Comparison of ENCODE assay signal across 19 cellular contexts in the genomic region with DNA sequence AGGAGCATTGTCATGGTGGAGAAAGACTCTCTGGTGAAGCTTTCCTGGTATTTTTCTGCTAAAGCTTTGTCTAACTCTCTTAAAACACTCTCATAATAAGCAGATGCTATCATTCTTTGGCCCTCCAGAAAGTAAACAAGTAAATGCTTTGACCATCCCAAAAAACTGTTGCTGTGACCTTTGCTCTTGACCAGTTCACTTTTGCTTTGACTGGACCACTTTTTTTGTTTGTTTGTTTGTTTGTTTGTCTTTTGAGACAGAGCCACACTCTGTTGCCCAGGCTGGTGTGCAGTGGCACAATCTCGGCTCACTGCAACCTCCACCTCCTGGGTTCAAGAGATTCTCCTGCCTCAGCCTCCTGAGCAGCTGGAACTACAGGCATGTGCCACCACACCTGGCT. TPM values are rescaled to one million over a fixed set of nuclear protein-coding genes. Genes with fewer than 3 reads are reported as not detected.
DNase-seq lines count a peak whose midpoint lies in the region; ATAC-seq, FAIRE-seq and TF ChIP-seq lines count a peak whose summit lies in the region.
"Not testable (repeated sequence)": the region's sequence is repeated elsewhere in the genome, so short reads cannot be mapped to it uniquely, and the experiment has no call there.
"Had no signal": no experiment of that assay in that cellular context is flagged by ENCODE, and none has a peak within 500 bp of the region (broad histone marks: within the 10 kb centered on the region; RNA-seq: fewer than 3 reads in every experiment).

No MANE protein-coding gene starts in this region.

- FAIRE-seq in GM12891 (lab: Jason Lieb, UNC) (peak; percentile 5), keratinocyte (lab: Jason Lieb, UNC) (peak; percentile 26)
- not testable (repeated sequence) for FAIRE-seq in HepG2 (lab: Jason Lieb, UNC)

- not testable (repeated sequence) for H3K36me3 ChIP-seq in keratinocyte (ENCODE audit: control insufficient read depth in 2 of 2, extremely low read depth in 1 of 2, insufficient read depth in 2 of 2, low read length in 2 of 2); HepG2 (replicated peaks in 1 of 2; ENCODE audit: control insufficient read depth in 1 of 2, insufficient read depth in 2 of 2, low read length in 2 of 2); liver (ENCODE audit: control insufficient read depth in 4 of 4, insufficient read depth in 3 of 4, low read depth in 1 of 4, low read length in 3 of 4)

- not testable (repeated sequence) for H3K9ac ChIP-seq in keratinocyte (ENCODE audit: control insufficient read depth, extremely low read depth, insufficient read depth, low read length); HepG2 (ENCODE audit: insufficient read depth, low read depth, low read length); liver (ENCODE audit: low read depth in 1 of 2, low read length in 2 of 2)

- TF ChIP-seq RAD21 in HepG2 (CRISPR knock-in tag; IDR thresholded peaks at IDR 0.05); liver (IDR thresholded peaks at IDR 0.05): not testable (repeated sequence)

- intact Hi-C loops in HepG2 (cut with micrococcal nuclease; ENCODE audit: unreplicated experiment) = not testable (repeated sequence)

- H3K4me1 ChIP-seq in keratinocyte (ENCODE audit: control insufficient read depth, extremely low read depth, insufficient read depth, low read length); liver (ENCODE audit: control insufficient read depth in 4 of 4, insufficient read depth in 4 of 4, low read length in 3 of 4): not testable (repeated sequence)
- H3K4me1 ChIP-seq in HepG2 (ENCODE audit: insufficient read depth, low read length) = peaks cover 29% of the 10 kb centered on the region

- not testable (repeated sequence) for BruUV-seq in HepG2 (replicated peaks; lab: Mats Ljungman, UMichigan)

- not testable (repeated sequence) for H2AFZ ChIP-seq in keratinocyte (ENCODE audit: control insufficient read depth, low read length); HepG2 (ENCODE audit: low read length)

- not testable (repeated sequence) for H4K20me1 ChIP-seq in keratinocyte (ENCODE audit: control insufficient read depth, extremely low read depth, insufficient read depth, low read length); HepG2 (ENCODE audit: insufficient read depth, low read length)

- not testable (repeated sequence) for H3K4me1 Mint-ChIP-seq in activated naive CD4-positive, alpha-beta T cell treated with anti-CD3 and anti-CD28 coated beads, Interleukin-2, amount 10 ng/mL, durations not matched to agents 7 days and 5 days

- H3K27me3 Mint-ChIP-seq in activated naive CD4-positive, alpha-beta T cell treated with anti-CD3 and anti-CD28 coated beads, Interleukin-2, amount 10 ng/mL, durations not matched to agents 7 days and 5 days = peaks cover 18% of the 10 kb centered on the region

- H3K4me3 ChIP-seq in keratinocyte (ENCODE audit: control insufficient read depth in 2 of 3, extremely low read depth in 1 of 3, insufficient read depth in 2 of 3, low read depth in 1 of 3, low read length in 3 of 3); HepG2 (replicated peaks in 1 of 3; ENCODE audit: insufficient read depth in 1 of 3, low read depth in 2 of 3, low read length in 3 of 3); liver (ENCODE audit: low read depth in 1 of 3, low read length in 3 of 3): not testable (repeated sequence)

- not testable (repeated sequence) for DNase-seq in GM12891 (ENCODE audit: insufficient read length, low spot score); activated naive CD4-positive, alpha-beta T cell treated with anti-CD3 and anti-CD28 coated beads, Interleukin-2, amount 10 ng/mL, durations not matched to agents 7 days and 5 days; keratinocyte (ENCODE audit: low read depth, low spot score); HepG2 (ENCODE audit: low spot score)

- H3K9me3 Mint-ChIP-seq in activated naive CD4-positive, alpha-beta T cell treated with anti-CD3 and anti-CD28 coated beads, Interleukin-2, amount 10 ng/mL, durations not matched to agents 7 days and 5 days = not testable (repeated sequence)

- not testable (repeated sequence) for H3K27me3 ChIP-seq in keratinocyte (ENCODE audit: control insufficient read depth, extremely low read depth, insufficient read depth, low read length); HepG2 (ENCODE audit: control insufficient read depth in 1 of 2, insufficient read depth in 2 of 2, low read length in 2 of 2); liver (ENCODE audit: control insufficient read depth in 4 of 4, insufficient read depth in 4 of 4, low read length in 3 of 4)

- not testable (repeated sequence) for TF ChIP-seq POLR2A in GM12891 (IDR thresholded peaks at IDR 0.05; ENCODE audit: low read depth, low read length); HepG2 (IDR thresholded peaks at IDR 0.05; ENCODE audit: insufficient read depth in 1 of 2, low read depth in 2 of 2, low read length in 2 of 2)

- 47% methylated on average over 1 of the region's 1 CpG for WGBS in HepG2 (ENCODE audit: low lambda C conversion rate)
- 38% methylated on average over 1 of the region's 1 CpG for WGBS in liver

- H3K9me3 ChIP-seq in keratinocyte (ENCODE audit: control insufficient read depth, low read depth, low read length); HepG2 (ENCODE audit: low read length); liver (ENCODE audit: control insufficient read depth in 4 of 4, low read length in 3 of 4): not testable (repeated sequence)

- not testable (repeated sequence) for TF ChIP-seq EP300 in HepG2 (IDR thresholded peaks at IDR 0.05; ENCODE audit: low read depth in 2 of 2, low read length in 2 of 2); HepG2 (CRISPR knock-in tag; IDR thresholded peaks at IDR 0.05; ENCODE audit: borderline replicate concordance)

- ATAC-seq in HepG2 = not testable (repeated sequence)

- H3K9me1 ChIP-seq in keratinocyte (ENCODE audit: control insufficient read depth, extremely low read depth, insufficient read depth, low read length) = not testable (repeated sequence)

- H3K27ac ChIP-seq in keratinocyte (ENCODE audit: control insufficient read depth, insufficient read depth, low read length); HepG2 (ENCODE audit: extremely low read length, insufficient read depth, low read length); liver (ENCODE audit: low read depth in 1 of 2, low read length in 2 of 2): not testable (repeated sequence)

- peak overlapping the region; percentile 56 for H3K27ac Mint-ChIP-seq in activated naive CD4-positive, alpha-beta T cell treated with anti-CD3 and anti-CD28 coated beads, Interleukin-2, amount 10 ng/mL, durations not matched to agents 7 days and 5 days

- H3K4me3 Mint-ChIP-seq in activated naive CD4-positive, alpha-beta T cell treated with anti-CD3 and anti-CD28 coated beads, Interleukin-2, amount 10 ng/mL, durations not matched to agents 7 days and 5 days = not testable (repeated sequence)

- in situ Hi-C loops in HepG2 (cut with HindIII; ENCODE audit: extremely low pct_ligation_motif_present, low pct_unique_long_range_greater_than_20kb) = not testable (repeated sequence)

- not testable (repeated sequence) for H3K36me3 Mint-ChIP-seq in activated naive CD4-positive, alpha-beta T cell treated with anti-CD3 and anti-CD28 coated beads, Interleukin-2, amount 10 ng/mL, durations not matched to agents 7 days and 5 days

- TF ChIP-seq CTCF in keratinocyte (optimal IDR thresholded peaks at IDR 0.05 in 1 of 3, IDR thresholded peaks at IDR 0.05 in 1 of 3, conservative IDR thresholded peaks at IDR 0.05 in 1 of 3; ENCODE audit: extremely low read depth in 1 of 3, insufficient read depth in 2 of 3, low read length in 3 of 3); HepG2 (CRISPR knock-in tag; IDR thresholded peaks at IDR 0.05); liver (IDR thresholded peaks at IDR 0.05; ENCODE audit: low read depth, low read length, missing input control): not testable (repeated sequence)

- not testable (repeated sequence) for H3K4me2 ChIP-seq in keratinocyte (ENCODE audit: control insufficient read depth, extremely low read depth, insufficient read depth, low read depth, low read length); HepG2 (ENCODE audit: low read depth, low read length)

- dilution Hi-C loops in keratinocyte (cut with MboI; ENCODE audit: extremely low pct_ligation_motif_present, low sequenced_read_pairs) = not testable (repeated sequence)

- H3K79me2 ChIP-seq in keratinocyte (ENCODE audit: control insufficient read depth, insufficient read depth, low read length); HepG2 (ENCODE audit: insufficient read depth, low read length): not testable (repeated sequence)

- CTCF ChIA-PET in activated naive CD4-positive, alpha-beta T cell treated with anti-CD3 and anti-CD28 coated beads, Interleukin-2, amount 10 ng/mL, durations not matched to agents 7 days and 5 days (lab: Charles Lee); HepG2 (lab: Yijun Ruan, JAX; ENCODE audit: low intra/inter-chr PET ratio, low total read pairs): not testable (repeated sequence)

- POLR2A ChIA-PET in HepG2 (lab: Yijun Ruan, JAX) = interaction anchor here (1.0 kb wide), 1 partner anchor 12 kb away, joined by 3 read pairs; no protein-coding TSS in a partner anchor

RNA-seq across cellular contexts. Expression of gene ADORA3, which starts 44.4 kb away (rescaled TPM):
- 0.35 TPM for polyA plus RNA-seq in GM12891 (2012; ENCODE audit: low read depth, missing spikeins)
- not detected in 3 replicates for polyA plus RNA-seq in keratinocyte
- polyA plus RNA-seq in keratinocyte (2011; ENCODE audit: low read depth) = not detected
- not detected in 2 replicates for polyA plus RNA-seq in keratinocyte (2011; cell fraction: cytosol; rRNA removed)
- polyA plus RNA-seq in keratinocyte (2011; cell fraction: nucleus; rRNA removed) = not detected in 2 replicates
- polyA plus RNA-seq in keratinocyte (2012; ENCODE audit: low replicate concordance) = not detected in 2 replicates
- not detected in 3 replicates for polyA minus RNA-seq in keratinocyte
- polyA minus RNA-seq in keratinocyte (2011; cell fraction: cytosol; rRNA and poly(A)+ RNA removed) = not detected
- polyA minus RNA-seq in keratinocyte (2011; cell fraction: nucleus; rRNA and poly(A)+ RNA removed) = not detected in 2 replicates
- not detected in 2 replicates for total RNA-seq in HepG2 (2016; rRNA removed; fragmentation: Illumina TruSeq; extraction: Trizol)
- not detected in 2 replicates for total RNA-seq in HepG2 (2016; cell fraction: cytosol; rRNA removed; fragmentation: Illumina TruSeq; extraction: Trizol; ENCODE audit: low read depth)
- total RNA-seq in HepG2 (2016; cell fraction: insoluble cytoplasmic fraction; rRNA removed; fragmentation: Illumina TruSeq; extraction: Trizol) = not detected in 2 replicates
- total RNA-seq in HepG2 (2016; cell fraction: membrane; rRNA removed; fragmentation: Illumina TruSeq; extraction: Trizol) = not detected in 2 replicates
- total RNA-seq in HepG2 (2016; cell fraction: nucleus; rRNA removed; fragmentation: Illumina TruSeq; extraction: Trizol) = not detected in 2 replicates
- polyA plus RNA-seq in HepG2 (2011; rRNA removed) = 0.09 TPM in 1 of 2 replicates, not detected in the other
- 0.04 TPM in 1 of 2 replicates, not detected in the other for polyA plus RNA-seq in HepG2 (2011; cell fraction: cytosol; rRNA removed)
- not detected in 2 replicates for polyA plus RNA-seq in HepG2 (2011; cell fraction: nucleus; rRNA removed)
- polyA plus RNA-seq in HepG2 (2012) = not detected in 2 replicates
- not detected in 2 replicates for polyA plus RNA-seq in HepG2 (2016; cell fraction: cytosol; fragmentation: Illumina TruSeq; extraction: Trizol; ENCODE audit: low read depth)
- polyA plus RNA-seq in HepG2 (2016; cell fraction: insoluble cytoplasmic fraction; fragmentation: Illumina TruSeq; extraction: Trizol; ENCODE audit: low read depth) = not detected in 2 replicates
- not detected in 2 replicates for polyA plus RNA-seq in HepG2 (2016; cell fraction: membrane; fragmentation: Illumina TruSeq; extraction: Trizol; ENCODE audit: low read depth)
- not detected in 2 replicates for polyA plus RNA-seq in HepG2 (2016; cell fraction: nucleus; fragmentation: Illumina TruSeq; extraction: Trizol; ENCODE audit: insufficient read depth, low read depth)
- 0.44 TPM in 1 of 2 replicates, not detected in the other for polyA minus RNA-seq in HepG2 (2011; rRNA and poly(A)+ RNA removed; ENCODE audit: low replicate concordance)
- polyA minus RNA-seq in HepG2 (2011; cell fraction: cytosol; rRNA and poly(A)+ RNA removed) = not detected in 2 replicates
- not detected in 2 replicates for polyA minus RNA-seq in HepG2 (2011; cell fraction: nucleus; rRNA and poly(A)+ RNA removed)
- 1 to 10 TPM; 2.3 to 4.0 TPM for total RNA-seq in liver
- 1 to 10 TPM in 1 of 2 donors, under 1 TPM in 1; 0.97 to 5.6 TPM for polyA plus RNA-seq in liver
- total RNA-seq: A172; A673; Caco-2; Calu3; CD4-positive, alpha-beta T cell; CD4-positive, CD25-positive, alpha-beta regulatory T cell; CD8-positive, alpha-beta T cell; Daoy had no signal
- polyA plus RNA-seq: A549; AG04450; BJ; CD4-positive, CD25-positive, alpha-beta regulatory T cell; CD8-positive, alpha-beta memory T cell had no signal

RNA-seq across cellular contexts. Expression of gene TMIGD3, which starts 44.4 kb away (rescaled TPM):
- polyA plus RNA-seq in GM12891 (2012; ENCODE audit: low read depth, missing spikeins) = 0.09 TPM
- not detected in 3 replicates for polyA plus RNA-seq in keratinocyte
- polyA plus RNA-seq in keratinocyte (2011; ENCODE audit: low read depth) = not detected
- polyA plus RNA-seq in keratinocyte (2011; cell fraction: cytosol; rRNA removed) = not detected in 2 replicates
- polyA plus RNA-seq in keratinocyte (2011; cell fraction: nucleus; rRNA removed) = not detected in 2 replicates
- polyA plus RNA-seq in keratinocyte (2012; ENCODE audit: low replicate concordance) = not detected in 2 replicates
- not detected in 3 replicates for polyA minus RNA-seq in keratinocyte
- not detected for polyA minus RNA-seq in keratinocyte (2011; cell fraction: cytosol; rRNA and poly(A)+ RNA removed)
- polyA minus RNA-seq in keratinocyte (2011; cell fraction: nucleus; rRNA and poly(A)+ RNA removed) = not detected in 2 replicates
- total RNA-seq in HepG2 (2016; rRNA removed; fragmentation: Illumina TruSeq; extraction: Trizol) = not detected in 2 replicates
- not detected in 2 replicates for total RNA-seq in HepG2 (2016; cell fraction: cytosol; rRNA removed; fragmentation: Illumina TruSeq; extraction: Trizol; ENCODE audit: low read depth)
- total RNA-seq in HepG2 (2016; cell fraction: insoluble cytoplasmic fraction; rRNA removed; fragmentation: Illumina TruSeq; extraction: Trizol) = not detected in 2 replicates
- total RNA-seq in HepG2 (2016; cell fraction: membrane; rRNA removed; fragmentation: Illumina TruSeq; extraction: Trizol) = not detected in 2 replicates
- not detected in 2 replicates for total RNA-seq in HepG2 (2016; cell fraction: nucleus; rRNA removed; fragmentation: Illumina TruSeq; extraction: Trizol)
- polyA plus RNA-seq in HepG2 (2011; rRNA removed) = not detected in 2 replicates
- polyA plus RNA-seq in HepG2 (2011; cell fraction: cytosol; rRNA removed) = 0.13 TPM in 1 of 2 replicates, not detected in the other
- polyA plus RNA-seq in HepG2 (2011; cell fraction: nucleus; rRNA removed) = not detected in 2 replicates
- polyA plus RNA-seq in HepG2 (2012) = not detected in 2 replicates
- polyA plus RNA-seq in HepG2 (2016; cell fraction: cytosol; fragmentation: Illumina TruSeq; extraction: Trizol; ENCODE audit: low read depth) = not detected in 2 replicates
- polyA plus RNA-seq in HepG2 (2016; cell fraction: insoluble cytoplasmic fraction; fragmentation: Illumina TruSeq; extraction: Trizol; ENCODE audit: low read depth) = not detected in 2 replicates
- polyA plus RNA-seq in HepG2 (2016; cell fraction: membrane; fragmentation: Illumina TruSeq; extraction: Trizol; ENCODE audit: low read depth) = not detected in 2 replicates
- not detected in 2 replicates for polyA plus RNA-seq in HepG2 (2016; cell fraction: nucleus; fragmentation: Illumina TruSeq; extraction: Trizol; ENCODE audit: insufficient read depth, low read depth)
- polyA minus RNA-seq in HepG2 (2011; rRNA and poly(A)+ RNA removed; ENCODE audit: low replicate concordance) = not detected in 2 replicates
- polyA minus RNA-seq in HepG2 (2011; cell fraction: cytosol; rRNA and poly(A)+ RNA removed) = not detected in 2 replicates
- not detected in 2 replicates for polyA minus RNA-seq in HepG2 (2011; cell fraction: nucleus; rRNA and poly(A)+ RNA removed)
- total RNA-seq in liver = 1 to 10 TPM; 2.6 to 5.7 TPM
- polyA plus RNA-seq in liver = 1 to 10 TPM; 3.4 to 5.9 TPM
- total RNA-seq: A172; A673; B cell; Calu3; CD4-positive, alpha-beta memory T cell; CD4-positive, alpha-beta T cell; CD4-positive, CD25-positive, alpha-beta regulatory T cell; CD8-positive, alpha-beta T cell; Daoy had no signal
- polyA plus RNA-seq: A549; AG04450; BJ; CD4-positive, alpha-beta memory T cell; CD4-positive, CD25-positive, alpha-beta regulatory T cell; CD8-positive, alpha-beta memory T cell had no signal
